In the genomic region with DNA sequence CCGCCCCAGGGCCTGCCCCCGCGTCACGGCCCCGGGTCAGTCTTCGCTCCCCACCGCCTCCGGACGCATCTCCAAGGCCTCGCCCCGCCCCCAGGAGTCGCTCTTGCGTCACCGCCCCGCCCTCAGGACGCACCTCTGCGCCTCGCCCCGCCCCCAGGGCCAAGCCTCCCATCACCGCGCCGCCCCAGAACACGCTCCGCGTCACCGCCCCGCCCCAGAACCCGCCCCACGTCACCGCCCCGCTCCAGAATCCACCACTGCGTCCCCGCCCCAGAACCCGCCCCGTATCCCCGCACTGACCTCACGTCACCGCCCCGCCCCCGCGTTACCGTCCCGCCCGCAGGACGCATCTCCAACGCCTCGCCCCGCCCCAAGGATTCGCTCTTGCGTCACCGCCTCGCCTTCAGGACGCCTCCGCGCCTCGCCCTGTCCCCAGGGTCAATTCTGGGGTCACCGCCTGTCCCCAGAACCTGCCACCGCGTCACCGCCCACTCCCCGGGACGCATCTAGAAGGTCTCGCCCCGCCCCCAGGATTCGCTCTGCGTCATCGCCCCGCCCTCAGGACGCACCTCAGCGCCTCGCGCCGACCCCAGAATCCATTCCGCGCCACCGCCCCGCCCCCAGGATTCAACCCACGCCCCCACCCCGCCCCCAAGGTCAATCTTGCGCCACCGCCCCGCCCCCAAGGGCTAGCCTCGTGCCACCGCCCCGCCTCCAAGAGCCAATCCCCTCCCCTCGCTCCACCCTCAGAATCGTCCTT, we compare ENCODE assay signal across 8 cellular contexts. TPM values are rescaled to one million over a fixed set of nuclear protein-coding genes. Genes with fewer than 3 reads are reported as not detected.
A peak's percentile ranks its signal among the peaks of the same experiment; 100 is the strongest.
DNase-seq lines count a peak whose midpoint lies in the region; ATAC-seq and TF ChIP-seq lines count a peak whose summit lies in the region.

No MANE protein-coding gene starts in this region.

- in situ Hi-C loops in GM18951 (cut with MboI; ENCODE audit: low sequenced_read_pairs, unreplicated experiment): no loop called here

- peak; percentile 98 for DNase-seq in AG04450 (ENCODE audit: low read depth, low spot score)
- peak; percentile 100 for DNase-seq in NCI-H345 (lab: John Stamatoyannopoulos, UW)
- peak; percentile 99 for DNase-seq in activated CD4-positive, CD25-positive, alpha-beta regulatory T cell treated with anti-CD3 and anti-CD28 coated beads, Interleukin-2, amount 50 U/mL, for 16 hours (ENCODE audit: low read depth, low spot score)
- peak; percentile 98 for DNase-seq in central memory CD4-positive, alpha-beta T cell
- peak; percentile 98 for DNase-seq in iris pigment epithelial cell (ENCODE audit: low read depth)
- DNase-seq in stimulated activated CD4-positive, alpha-beta T cell treated with anti-CD3 and anti-CD28 coated beads, Interleukin-12 subunit alpha, Interleukin-12 subunit beta, amount 100 ng/mL, for 24 hours (ENCODE audit: low read depth in 2 of 2): peak; percentile 100

- H3K4me3 ChIP-seq in AG04450 (ENCODE audit: low read depth, low read length): peak overlapping the region; percentile 84

- ATAC-seq in HG03280 (IDR thresholded peaks at IDR 0.05; ENCODE audit: unreplicated experiment): peak; percentile 46

- POLR2A ChIA-PET in AG04450 (lab: Yijun Ruan, JAX): interaction anchor here (0.7 kb wide), 1 partner anchor 100 kb away, joined by 3 read pairs; no protein-coding TSS in a partner anchor

- H3K9me3 ChIP-seq in AG04450 (ENCODE audit: control insufficient read depth, insufficient read depth, low read length): peaks cover 4% of the 10 kb centered on the region; the same call in 1 of the 2 replicates

- H3K27me3 ChIP-seq in AG04450 (ENCODE audit: control insufficient read depth, insufficient read depth, low read length): no peaks in the 10 kb centered on the region

- peak overlapping the region; percentile 99 for H3K27ac ChIP-seq in AG04450 (ENCODE audit: low read depth, low read length)

- TF ChIP-seq CTCF in AG04450 (IDR thresholded peaks at IDR 0.05; ENCODE audit: low read depth, low read length): no peak

- TF ChIP-seq POLR2A in GM18951 (IDR thresholded peaks at IDR 0.05; ENCODE audit: extremely low read depth, insufficient read depth, insufficient read length): peak; percentile 11

- CTCF ChIA-PET in AG04450 (lab: Charles Lee): no interaction called here

RNA-seq across cellular contexts. Expression of gene CASP9, which starts 0.4 kb away (rescaled TPM):
- polyA plus RNA-seq in AG04450 (2011; rRNA removed): 10.4 and 10.8 TPM in 2 replicates
- 9.6 and 11.2 TPM in 2 replicates for polyA minus RNA-seq in AG04450 (2011; rRNA and poly(A)+ RNA removed)

RNA-seq across cellular contexts. Expression of gene DNAJC16, which starts 2.2 kb away (rescaled TPM):
- polyA plus RNA-seq in AG04450 (2011; rRNA removed): 14.0 and 18.4 TPM in 2 replicates
- polyA minus RNA-seq in AG04450 (2011; rRNA and poly(A)+ RNA removed): 22.3 and 31.3 TPM in 2 replicates

RNA-seq across cellular contexts. Expression of gene CELA2B, which starts 48.6 kb away (rescaled TPM):
- polyA plus RNA-seq in AG04450 (2011; rRNA removed): not detected in 2 replicates
- not detected in 2 replicates for polyA minus RNA-seq in AG04450 (2011; rRNA and poly(A)+ RNA removed)

Comparison
In these comparisons a context has a peak if more than half of its experiments do, and no peak if none do; other contexts are left out.
1. Peak in every context shown above with its lines: DNase-seq, ATAC-seq, H3K4me3 ChIP-seq and H3K27ac ChIP-seq.